In genomic region chr17:81386646-81387234, GRCh38 we compare ENCODE assay signal across 8 cellular contexts. TPM values are rescaled to one million over a fixed set of nuclear protein-coding genes. Genes with fewer than 3 reads are reported as not detected.
DNase-seq lines count a peak whose midpoint lies in the region; ATAC-seq, FAIRE-seq and TF ChIP-seq lines count a peak whose summit lies in the region.

No MANE protein-coding gene starts in this region.

- no peak for TF ChIP-seq CTCF in astrocyte (IDR thresholded peaks at IDR 0.05; ENCODE audit: insufficient read depth, low read depth, low read length)
- no peak for TF ChIP-seq CTCF in smooth muscle cell (IDR thresholded peaks at IDR 0.05; ENCODE audit: borderline replicate concordance, insufficient read depth, poor library complexity, severe bottlenecking)

- H3K4me1 ChIP-seq in astrocyte (ENCODE audit: insufficient read depth, low read length) (peaks cover 30% of the 10 kb centered on the region), smooth muscle cell (ENCODE audit: low read depth) (peaks cover 39% of the 10 kb centered on the region)

- H3K27me3 Mint-ChIP-seq in activated naive CD4-positive, alpha-beta T cell treated with anti-CD3 and anti-CD28 coated beads for 36 hours (ENCODE audit: low read depth): peaks cover 36% of the 10 kb centered on the region
- peaks cover 4% of the 10 kb centered on the region for H3K27me3 Mint-ChIP-seq in astrocyte (ENCODE audit: low read depth, unreplicated experiment)

- H3K36me3 Mint-ChIP-seq in activated naive CD4-positive, alpha-beta T cell treated with anti-CD3 and anti-CD28 coated beads for 36 hours (ENCODE audit: low read depth): no peaks in the 10 kb centered on the region
- no peaks in the 10 kb centered on the region for H3K36me3 Mint-ChIP-seq in astrocyte (ENCODE audit: low read depth, unreplicated experiment)

- H3K4me1 Mint-ChIP-seq in activated naive CD4-positive, alpha-beta T cell treated with anti-CD3 and anti-CD28 coated beads for 36 hours (ENCODE audit: low read depth): no peaks in the 10 kb centered on the region
- peaks cover 24% of the 10 kb centered on the region for H3K4me1 Mint-ChIP-seq in astrocyte (ENCODE audit: low read depth, unreplicated experiment)

- peak; percentile 32 for DNase-seq in activated naive CD4-positive, alpha-beta T cell treated with anti-CD3 and anti-CD28 coated beads for 36 hours
- no peak for DNase-seq in activated naive CD4-positive, alpha-beta T cell treated with Interleukin-2 at 50 U/mL for 16 hours
- no peak for DNase-seq in astrocyte (ENCODE audit: low read depth)
- no peak for DNase-seq in smooth muscle cell (lab: John Stamatoyannopoulos, UW; ENCODE audit: unreplicated experiment)
- DNase-seq in OCI-M2 (lab: John Stamatoyannopoulos, UW; ENCODE audit: unreplicated experiment): no peak
- no peak for DNase-seq in stimulated activated CD8-positive, alpha-beta memory T cell treated with anti-CD3 and anti-CD28 coated beads, Interleukin-4, amount 100 ng/mL, for 48 hours

- H4K20me1 ChIP-seq in astrocyte (ENCODE audit: insufficient read depth, low read length) (peaks cover 5% of the 10 kb centered on the region), smooth muscle cell (ENCODE audit: low read depth) (no peaks in the 10 kb centered on the region)

- intact Hi-C loops in activated naive CD4-positive, alpha-beta T cell treated with anti-CD3 and anti-CD28 coated beads for 36 hours (cut with micrococcal nuclease): no loop called here

- H3F3A ChIP-seq in smooth muscle cell (ENCODE audit: low read depth): peaks cover 12% of the 10 kb centered on the region

- H3K79me2 ChIP-seq in astrocyte (ENCODE audit: insufficient read depth, low read length) (peaks cover 15% of the 10 kb centered on the region), smooth muscle cell (ENCODE audit: low read depth) (peaks cover 32% of the 10 kb centered on the region)

- H3K27ac Mint-ChIP-seq in activated naive CD4-positive, alpha-beta T cell treated with anti-CD3 and anti-CD28 coated beads for 36 hours: no peak overlapping the region
- H3K27ac Mint-ChIP-seq in astrocyte (ENCODE audit: unreplicated experiment): peak overlapping the region; percentile 80

- peak overlapping the region; percentile 94 for H2AFZ ChIP-seq in astrocyte (ENCODE audit: low read depth, low read length)
- H2AFZ ChIP-seq in smooth muscle cell (ENCODE audit: low read depth): peak overlapping the region; percentile 22

- H3K9me3 ChIP-seq in astrocyte (ENCODE audit: insufficient read depth, low read depth, low read length) (peaks cover 2% of the 10 kb centered on the region), iPS-18c (ENCODE audit: control insufficient read depth, insufficient read depth, low read length) (no peaks in the 10 kb centered on the region), smooth muscle cell (replicated peaks; ENCODE audit: low read depth) (no peaks in the 10 kb centered on the region)

- H3K9me3 Mint-ChIP-seq in activated naive CD4-positive, alpha-beta T cell treated with anti-CD3 and anti-CD28 coated beads for 36 hours: no peaks in the 10 kb centered on the region
- H3K9me3 Mint-ChIP-seq in astrocyte (ENCODE audit: unreplicated experiment): no peaks in the 10 kb centered on the region

- CTCF ChIA-PET in activated naive CD4-positive, alpha-beta T cell treated with anti-CD3 and anti-CD28 coated beads for 36 hours (lab: Charles Lee): no interaction called here

- FAIRE-seq in astrocyte (lab: Jason Lieb, UNC): no peak

- H3K9ac ChIP-seq in astrocyte (ENCODE audit: low read length): peak overlapping the region; percentile 85
- peak overlapping the region; percentile 93 for H3K9ac ChIP-seq in smooth muscle cell (ENCODE audit: low read depth)

- WGBS in smooth muscle cell (ENCODE audit: low lambda C conversion rate): 0% methylated on average over 7 of the region's 82 CpGs

- H3K4me3 ChIP-seq in astrocyte (ENCODE audit: insufficient read depth, low read depth, low read length): peak overlapping the region; percentile 71
- peak overlapping the region; percentile 57 for H3K4me3 ChIP-seq in iPS-18c (ENCODE audit: insufficient read depth, low read depth, low read length)
- peak overlapping the region; percentile 74 for H3K4me3 ChIP-seq in smooth muscle cell

- H3K27me3 ChIP-seq in astrocyte (ENCODE audit: insufficient read depth, low read length) (no peaks in the 10 kb centered on the region), smooth muscle cell (ENCODE audit: low read depth) (no peaks in the 10 kb centered on the region)

- H3K4me2 ChIP-seq in astrocyte (ENCODE audit: low read length) (peak overlapping the region; percentile 98), smooth muscle cell (peak overlapping the region; percentile 99)

- ATAC-seq in HG03469 (IDR thresholded peaks at IDR 0.05; ENCODE audit: unreplicated experiment): no peak

- H3K27ac ChIP-seq in astrocyte (ENCODE audit: low read depth, low read length) (peak overlapping the region; percentile 70), smooth muscle cell (ENCODE audit: low read depth) (peak overlapping the region; percentile 94)

- peak overlapping the region; percentile 66 for H3K4me3 Mint-ChIP-seq in activated naive CD4-positive, alpha-beta T cell treated with anti-CD3 and anti-CD28 coated beads for 36 hours
- peak overlapping the region; percentile 76 for H3K4me3 Mint-ChIP-seq in astrocyte (ENCODE audit: unreplicated experiment)

- H3K36me3 ChIP-seq in astrocyte (ENCODE audit: insufficient read depth, low read length) (no peaks in the 10 kb centered on the region), smooth muscle cell (ENCODE audit: low read depth) (no peaks in the 10 kb centered on the region)

RNA-seq across cellular contexts. Expression of gene BAHCC1, which starts 8.5 kb away (rescaled TPM):
- under 1 TPM in 1 of 2 experiments, not detected in 1; 0.02 TPM for total RNA-seq in activated naive CD4-positive, alpha-beta T cell treated with anti-CD3 and anti-CD28 coated beads for 36 hours
- total RNA-seq in astrocyte (18.5 TPM in 2 replicates), smooth muscle cell (4.6 and 5.4 TPM in 2 replicates)
- polyA plus RNA-seq in smooth muscle cell: 3.2 and 3.9 TPM in 2 replicates
